In the genomic region with DNA sequence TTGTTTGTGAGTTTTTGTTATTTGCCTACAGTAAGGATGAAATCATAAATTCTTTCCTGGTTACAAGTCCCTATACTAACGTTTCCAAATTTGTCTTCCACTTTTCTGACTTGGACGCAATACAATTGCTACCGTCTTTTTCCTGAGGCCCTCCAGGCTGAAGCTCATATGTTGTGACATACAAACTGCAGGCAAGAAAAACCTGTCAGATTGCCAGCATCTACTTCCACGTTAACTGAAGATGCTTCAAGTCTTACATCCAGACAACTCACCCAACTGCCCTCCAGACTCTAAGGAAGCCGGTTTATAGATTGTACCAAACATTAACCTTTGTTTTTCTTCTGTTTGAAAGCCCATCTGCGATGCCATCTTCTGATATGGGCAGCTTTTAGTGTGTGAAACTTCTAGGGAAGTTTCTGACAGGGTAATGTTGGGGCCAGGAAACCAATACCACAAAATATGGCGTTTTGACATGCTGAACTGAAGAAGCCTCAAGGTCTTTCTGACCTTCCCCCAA, we compare ENCODE assay signal across 10 cellular contexts.
A peak's percentile ranks its signal among the peaks of the same experiment; 100 is the strongest.
DNase-seq lines count a peak whose midpoint lies in the region; ATAC-seq and TF ChIP-seq lines count a peak whose summit lies in the region.
"Had no signal": no experiment of that assay in that cellular context is flagged by ENCODE, and none has a peak within 500 bp of the region (broad histone marks: within the 10 kb centered on the region; RNA-seq: fewer than 3 reads in every experiment).

No MANE protein-coding gene starts in this region.

- H3K27me3 Mint-ChIP-seq in effector memory CD8-positive, alpha-beta T cell = no peaks in the 10 kb centered on the region

- no peak overlapping the region for H3K4me3 Mint-ChIP-seq in effector memory CD8-positive, alpha-beta T cell

- H3K4me3 ChIP-seq in NB4 (ENCODE audit: low read depth, low read length) = no peak overlapping the region

- no peak for TF ChIP-seq CTCF in NB4 (IDR thresholded peaks at IDR 0.05; ENCODE audit: low read depth, low read length)

- DNase-seq in stimulated activated CD4-positive, alpha-beta T cell treated with anti-CD3 and anti-CD28 coated beads, Interleukin-15, amount 100 ng/mL, for 24 hours = peak; percentile 5
- DNase-seq in stimulated activated CD4-positive, alpha-beta T cell treated with anti-CD3 and anti-CD28 coated beads, Interleukin-4, amount 100 ng/mL, for 24 hours = no peak
- peak; percentile 40 for DNase-seq in NB4 (ENCODE audit: low read depth)
- no peak for DNase-seq in effector memory CD8-positive, alpha-beta T cell
- DNase-seq in OCI-M2 (lab: John Stamatoyannopoulos, UW; ENCODE audit: unreplicated experiment) = no peak
- DNase-seq: activated effector memory CD4-positive, alpha-beta T cell treated with anti-CD3 and anti-CD28 coated beads, Interleukin-2, amount 50 U/mL, for 16 hours; SHP77 treated with DMSO at 0.1 percent for 48 hours had no signal

- H3K36me3 Mint-ChIP-seq in effector memory CD8-positive, alpha-beta T cell (ENCODE audit: insufficient read depth) = no peaks in the 10 kb centered on the region

- no peaks in the 10 kb centered on the region for H3K9me3 Mint-ChIP-seq in effector memory CD8-positive, alpha-beta T cell

- H3K27ac Mint-ChIP-seq in effector memory CD8-positive, alpha-beta T cell = peak overlapping the region; percentile 55 to 74

- TF ChIP-seq POLR2A in NB4 (IDR thresholded peaks at IDR 0.05; ENCODE audit: extremely low read depth, insufficient read length) = no peak

- H3K4me1 Mint-ChIP-seq in effector memory CD8-positive, alpha-beta T cell (ENCODE audit: low read depth in 2 of 2) = peaks cover 12 to 16% of the 10 kb centered on the region in 2 donors

- ATAC-seq in effector memory CD8-positive, alpha-beta T cell (replicated peaks) = peak; percentile 73
- ATAC-seq in GM21737 (IDR thresholded peaks at IDR 0.05; ENCODE audit: unreplicated experiment) (no peak), GM19467 (IDR thresholded peaks at IDR 0.05; ENCODE audit: unreplicated experiment) (no peak), HG03378 (IDR thresholded peaks at IDR 0.05; ENCODE audit: unreplicated experiment) (no peak)

Comparison
In these comparisons a context has a peak if more than half of its experiments do, and no peak if none do; other contexts are left out.
1. DNase-seq: peak in stimulated activated CD4-positive, alpha-beta T cell treated with anti-CD3 and anti-CD28 coated beads, Interleukin-15, amount 100 ng/mL, for 24 hours (single experiment) and NB4 (single experiment); none in stimulated activated CD4-positive, alpha-beta T cell treated with anti-CD3 and anti-CD28 coated beads, Interleukin-4, amount 100 ng/mL, for 24 hours (single experiment), effector memory CD8-positive, alpha-beta T cell (0 of 3) and OCI-M2 (single experiment).